ENCODE assay signal across 1 cellular context in the genomic region with DNA sequence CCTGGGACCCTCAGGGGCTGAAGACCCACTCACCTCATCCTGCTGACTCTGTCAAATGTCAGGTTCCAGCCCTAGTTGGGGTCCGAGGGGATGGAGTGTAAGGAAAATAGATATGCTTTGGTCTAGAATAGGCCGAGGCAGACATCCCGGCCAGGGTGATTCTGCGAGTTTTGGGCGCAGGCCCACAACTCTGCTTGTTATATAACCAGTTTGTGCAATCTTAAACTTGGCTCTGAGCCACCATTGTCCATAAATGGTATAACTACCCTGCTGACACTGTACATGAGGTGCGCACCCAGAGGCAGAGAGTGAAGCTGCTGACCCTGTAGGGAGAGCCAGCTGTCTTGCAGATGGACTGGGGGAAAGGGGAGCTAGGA.
TF ChIP-seq lines count a peak whose summit lies in the region.

No MANE protein-coding gene starts in this region.

TF ChIP-seq in HepG2, 621 proteins besides CTCF, POLR2A, EP300 and RAD21 (continued from another document and continues in another):
- TF ChIP-seq GPBP1L1 (CRISPR knock-in tag; IDR thresholded peaks at IDR 0.05) (no peak), ZNF282 (IDR thresholded peaks at IDR 0.05; ENCODE audit: partially characterized antibody) (no peak), ZNF660 (CRISPR knock-in tag; IDR thresholded peaks at IDR 0.05; ENCODE audit: borderline replicate concordance, low read depth) (no peak), ZNF230 (CRISPR knock-in tag; IDR thresholded peaks at IDR 0.05) (no peak), KAT7 (CRISPR knock-in tag; IDR thresholded peaks at IDR 0.05; ENCODE audit: borderline replicate concordance) (no peak), ZNF124 (CRISPR knock-in tag; IDR thresholded peaks at IDR 0.05) (0 out of 2 replicates have a peak, but pooled peaks have one; percentile 63), GPN1 (CRISPR knock-in tag; IDR thresholded peaks at IDR 0.05; ENCODE audit: borderline replicate concordance) (no peak), ZNF225 (CRISPR knock-in tag; IDR thresholded peaks at IDR 0.05) (no peak), CENPT (CRISPR knock-in tag; IDR thresholded peaks at IDR 0.05; ENCODE audit: low read depth) (no peak), KDM2A (CRISPR knock-in tag; IDR thresholded peaks at IDR 0.05; ENCODE audit: borderline replicate concordance, low read depth) (no peak), SALL1 (CRISPR knock-in tag; IDR thresholded peaks at IDR 0.05) (peak; percentile 43; the same call in 1 of the 2 replicates), ZNF136 (CRISPR knock-in tag; IDR thresholded peaks at IDR 0.05; ENCODE audit: low read depth) (no peak), ZNF333 (CRISPR knock-in tag; IDR thresholded peaks at IDR 0.05; ENCODE audit: borderline replicate concordance) (no peak), MAF1 (CRISPR knock-in tag; IDR thresholded peaks at IDR 0.05; ENCODE audit: borderline replicate concordance) (no peak), ATM (IDR thresholded peaks at IDR 0.05; ENCODE audit: borderline replicate concordance) (no peak), UBTF (CRISPR knock-in tag; IDR thresholded peaks at IDR 0.05) (no peak; the same call in 1 of the 2 replicates), ZFP36L1 (CRISPR knock-in tag; IDR thresholded peaks at IDR 0.05) (no peak), ZNF747 (CRISPR knock-in tag; IDR thresholded peaks at IDR 0.05; ENCODE audit: borderline replicate concordance) (no peak), GABPA (IDR thresholded peaks at IDR 0.05; ENCODE audit: low read depth, low read length) (no peak), GABPA (CRISPR knock-in tag; IDR thresholded peaks at IDR 0.05; ENCODE audit: low read depth) (no peak), HNF4A (CRISPR knock-in tag; IDR thresholded peaks at IDR 0.05) (no peak), TMF1 (CRISPR knock-in tag; IDR thresholded peaks at IDR 0.05; ENCODE audit: low read depth) (no peak), ZNF790 (CRISPR knock-in tag; IDR thresholded peaks at IDR 0.05; ENCODE audit: borderline replicate concordance) (no peak), POGZ (CRISPR knock-in tag; IDR thresholded peaks at IDR 0.05) (peak; percentile 32; the same call in 1 of the 2 replicates), ETV6 (CRISPR knock-in tag; conservative IDR thresholded peaks at IDR 0.05) (no peak), WIZ (CRISPR knock-in tag; IDR thresholded peaks at IDR 0.05) (no peak), FOXA1 (IDR thresholded peaks at IDR 0.05) (no peak), FOXA1 (CRISPR knock-in tag; IDR thresholded peaks at IDR 0.05) (no peak), ZNF468 (CRISPR knock-in tag; IDR thresholded peaks at IDR 0.05) (no peak), ZNF234 (CRISPR knock-in tag; conservative IDR thresholded peaks at IDR 0.05) (no peak), ZNF484 (CRISPR knock-in tag; IDR thresholded peaks at IDR 0.05; ENCODE audit: borderline replicate concordance, low read depth) (no peak), TARDBP (CRISPR knock-in tag; IDR thresholded peaks at IDR 0.05) (no peak), ZFX (CRISPR knock-in tag; IDR thresholded peaks at IDR 0.05; ENCODE audit: low read depth) (0 out of 2 replicates have a peak, but pooled peaks have one; percentile 35), GFI1 (CRISPR knock-in tag; IDR thresholded peaks at IDR 0.05; ENCODE audit: borderline replicate concordance) (no peak), HDAC1 (CRISPR knock-in tag; IDR thresholded peaks at IDR 0.05) (no peak), ZFP36 (IDR thresholded peaks at IDR 0.05; ENCODE audit: borderline replicate concordance, low read depth, low read length, partially characterized antibody) (no peak), ZC3H13 (CRISPR knock-in tag; IDR thresholded peaks at IDR 0.05) (no peak)
- TF ChIP-seq, protein P1, sequence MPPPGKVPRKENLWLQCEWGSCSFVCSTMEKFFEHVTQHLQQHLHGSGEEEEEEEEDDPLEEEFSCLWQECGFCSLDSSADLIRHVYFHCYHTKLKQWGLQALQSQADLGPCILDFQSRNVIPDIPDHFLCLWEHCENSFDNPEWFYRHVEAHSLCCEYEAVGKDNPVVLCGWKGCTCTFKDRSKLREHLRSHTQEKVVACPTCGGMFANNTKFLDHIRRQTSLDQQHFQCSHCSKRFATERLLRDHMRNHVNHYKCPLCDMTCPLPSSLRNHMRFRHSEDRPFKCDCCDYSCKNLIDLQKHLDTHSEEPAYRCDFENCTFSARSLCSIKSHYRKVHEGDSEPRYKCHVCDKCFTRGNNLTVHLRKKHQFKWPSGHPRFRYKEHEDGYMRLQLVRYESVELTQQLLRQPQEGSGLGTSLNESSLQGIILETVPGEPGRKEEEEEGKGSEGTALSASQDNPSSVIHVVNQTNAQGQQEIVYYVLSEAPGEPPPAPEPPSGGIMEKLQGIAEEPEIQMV (CRISPR knock-in tag; IDR thresholded peaks at IDR 0.05; ENCODE audit: low read depth) = no peak
- TF ChIP-seq, protein P2, sequence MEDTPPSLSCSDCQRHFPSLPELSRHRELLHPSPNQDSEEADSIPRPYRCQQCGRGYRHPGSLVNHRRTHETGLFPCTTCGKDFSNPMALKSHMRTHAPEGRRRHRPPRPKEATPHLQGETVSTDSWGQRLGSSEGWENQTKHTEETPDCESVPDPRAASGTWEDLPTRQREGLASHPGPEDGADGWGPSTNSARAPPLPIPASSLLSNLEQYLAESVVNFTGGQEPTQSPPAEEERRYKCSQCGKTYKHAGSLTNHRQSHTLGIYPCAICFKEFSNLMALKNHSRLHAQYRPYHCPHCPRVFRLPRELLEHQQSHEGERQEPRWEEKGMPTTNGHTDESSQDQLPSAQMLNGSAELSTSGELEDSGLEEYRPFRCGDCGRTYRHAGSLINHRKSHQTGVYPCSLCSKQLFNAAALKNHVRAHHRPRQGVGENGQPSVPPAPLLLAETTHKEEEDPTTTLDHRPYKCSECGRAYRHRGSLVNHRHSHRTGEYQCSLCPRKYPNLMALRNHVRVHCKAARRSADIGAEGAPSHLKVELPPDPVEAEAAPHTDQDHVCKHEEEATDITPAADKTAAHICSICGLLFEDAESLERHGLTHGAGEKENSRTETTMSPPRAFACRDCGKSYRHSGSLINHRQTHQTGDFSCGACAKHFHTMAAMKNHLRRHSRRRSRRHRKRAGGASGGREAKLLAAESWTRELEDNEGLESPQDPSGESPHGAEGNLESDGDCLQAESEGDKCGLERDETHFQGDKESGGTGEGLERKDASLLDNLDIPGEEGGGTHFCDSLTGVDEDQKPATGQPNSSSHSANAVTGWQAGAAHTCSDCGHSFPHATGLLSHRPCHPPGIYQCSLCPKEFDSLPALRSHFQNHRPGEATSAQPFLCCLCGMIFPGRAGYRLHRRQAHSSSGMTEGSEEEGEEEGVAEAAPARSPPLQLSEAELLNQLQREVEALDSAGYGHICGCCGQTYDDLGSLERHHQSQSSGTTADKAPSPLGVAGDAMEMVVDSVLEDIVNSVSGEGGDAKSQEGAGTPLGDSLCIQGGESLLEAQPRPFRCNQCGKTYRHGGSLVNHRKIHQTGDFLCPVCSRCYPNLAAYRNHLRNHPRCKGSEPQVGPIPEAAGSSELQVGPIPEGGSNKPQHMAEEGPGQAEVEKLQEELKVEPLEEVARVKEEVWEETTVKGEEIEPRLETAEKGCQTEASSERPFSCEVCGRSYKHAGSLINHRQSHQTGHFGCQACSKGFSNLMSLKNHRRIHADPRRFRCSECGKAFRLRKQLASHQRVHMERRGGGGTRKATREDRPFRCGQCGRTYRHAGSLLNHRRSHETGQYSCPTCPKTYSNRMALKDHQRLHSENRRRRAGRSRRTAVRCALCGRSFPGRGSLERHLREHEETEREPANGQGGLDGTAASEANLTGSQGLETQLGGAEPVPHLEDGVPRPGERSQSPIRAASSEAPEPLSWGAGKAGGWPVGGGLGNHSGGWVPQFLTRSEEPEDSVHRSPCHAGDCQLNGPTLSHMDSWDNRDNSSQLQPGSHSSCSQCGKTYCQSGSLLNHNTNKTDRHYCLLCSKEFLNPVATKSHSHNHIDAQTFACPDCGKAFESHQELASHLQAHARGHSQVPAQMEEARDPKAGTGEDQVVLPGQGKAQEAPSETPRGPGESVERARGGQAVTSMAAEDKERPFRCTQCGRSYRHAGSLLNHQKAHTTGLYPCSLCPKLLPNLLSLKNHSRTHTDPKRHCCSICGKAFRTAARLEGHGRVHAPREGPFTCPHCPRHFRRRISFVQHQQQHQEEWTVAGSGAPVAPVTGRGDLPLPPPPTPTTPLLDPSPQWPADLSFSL (CRISPR knock-in tag; IDR thresholded peaks at IDR 0.05) = no peak
- TF ChIP-seq, protein P3, sequence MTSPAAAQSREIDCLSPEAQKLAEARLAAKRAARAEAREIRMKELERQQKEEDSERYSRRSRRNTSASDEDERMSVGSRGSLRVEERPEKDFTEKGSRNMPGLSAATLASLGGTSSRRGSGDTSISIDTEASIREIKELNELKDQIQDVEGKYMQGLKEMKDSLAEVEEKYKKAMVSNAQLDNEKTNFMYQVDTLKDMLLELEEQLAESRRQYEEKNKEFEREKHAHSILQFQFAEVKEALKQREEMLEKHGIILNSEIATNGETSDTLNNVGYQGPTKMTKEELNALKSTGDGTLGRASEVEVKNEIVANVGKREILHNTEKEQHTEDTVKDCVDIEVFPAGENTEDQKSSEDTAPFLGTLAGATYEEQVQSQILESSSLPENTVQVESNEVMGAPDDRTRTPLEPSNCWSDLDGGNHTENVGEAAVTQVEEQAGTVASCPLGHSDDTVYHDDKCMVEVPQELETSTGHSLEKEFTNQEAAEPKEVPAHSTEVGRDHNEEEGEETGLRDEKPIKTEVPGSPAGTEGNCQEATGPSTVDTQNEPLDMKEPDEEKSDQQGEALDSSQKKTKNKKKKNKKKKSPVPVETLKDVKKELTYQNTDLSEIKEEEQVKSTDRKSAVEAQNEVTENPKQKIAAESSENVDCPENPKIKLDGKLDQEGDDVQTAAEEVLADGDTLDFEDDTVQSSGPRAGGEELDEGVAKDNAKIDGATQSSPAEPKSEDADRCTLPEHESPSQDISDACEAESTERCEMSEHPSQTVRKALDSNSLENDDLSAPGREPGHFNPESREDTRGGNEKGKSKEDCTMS (CRISPR knock-in tag; conservative IDR thresholded peaks at IDR 0.05) = no peak
- TF ChIP-seq, protein P4, sequence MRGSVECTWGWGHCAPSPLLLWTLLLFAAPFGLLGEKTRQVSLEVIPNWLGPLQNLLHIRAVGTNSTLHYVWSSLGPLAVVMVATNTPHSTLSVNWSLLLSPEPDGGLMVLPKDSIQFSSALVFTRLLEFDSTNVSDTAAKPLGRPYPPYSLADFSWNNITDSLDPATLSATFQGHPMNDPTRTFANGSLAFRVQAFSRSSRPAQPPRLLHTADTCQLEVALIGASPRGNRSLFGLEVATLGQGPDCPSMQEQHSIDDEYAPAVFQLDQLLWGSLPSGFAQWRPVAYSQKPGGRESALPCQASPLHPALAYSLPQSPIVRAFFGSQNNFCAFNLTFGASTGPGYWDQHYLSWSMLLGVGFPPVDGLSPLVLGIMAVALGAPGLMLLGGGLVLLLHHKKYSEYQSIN (CRISPR knock-in tag; IDR thresholded peaks at IDR 0.05; ENCODE audit: borderline replicate concordance) = no peak
- TF ChIP-seq, protein P5, sequence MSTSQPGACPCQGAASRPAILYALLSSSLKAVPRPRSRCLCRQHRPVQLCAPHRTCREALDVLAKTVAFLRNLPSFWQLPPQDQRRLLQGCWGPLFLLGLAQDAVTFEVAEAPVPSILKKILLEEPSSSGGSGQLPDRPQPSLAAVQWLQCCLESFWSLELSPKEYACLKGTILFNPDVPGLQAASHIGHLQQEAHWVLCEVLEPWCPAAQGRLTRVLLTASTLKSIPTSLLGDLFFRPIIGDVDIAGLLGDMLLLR (CRISPR knock-in tag; IDR thresholded peaks at IDR 0.05) = no peak
- TF ChIP-seq, protein P6, sequence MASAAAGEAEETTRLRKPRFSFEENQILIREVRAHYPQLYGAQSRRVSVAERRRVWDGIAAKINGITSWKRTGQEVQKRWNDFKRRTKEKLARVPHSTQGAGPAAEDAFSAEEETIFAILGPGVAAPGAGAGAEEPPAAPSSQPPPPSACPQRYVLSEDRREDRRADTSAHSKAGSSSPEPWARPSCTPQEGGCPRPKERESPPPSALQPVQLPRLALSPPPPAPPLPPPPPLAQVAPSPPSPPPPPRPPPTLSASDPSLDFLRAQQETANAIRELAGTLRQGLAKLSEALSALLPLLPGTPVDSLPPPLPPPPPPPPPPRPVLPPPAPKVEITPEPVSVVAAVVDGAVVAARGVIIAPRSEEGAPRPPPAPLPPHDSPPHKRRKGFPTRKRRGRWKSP (CRISPR knock-in tag; IDR thresholded peaks at IDR 0.05) = peak; percentile 51; the same call in 1 of the 2 replicates
- TF ChIP-seq, protein P7, sequence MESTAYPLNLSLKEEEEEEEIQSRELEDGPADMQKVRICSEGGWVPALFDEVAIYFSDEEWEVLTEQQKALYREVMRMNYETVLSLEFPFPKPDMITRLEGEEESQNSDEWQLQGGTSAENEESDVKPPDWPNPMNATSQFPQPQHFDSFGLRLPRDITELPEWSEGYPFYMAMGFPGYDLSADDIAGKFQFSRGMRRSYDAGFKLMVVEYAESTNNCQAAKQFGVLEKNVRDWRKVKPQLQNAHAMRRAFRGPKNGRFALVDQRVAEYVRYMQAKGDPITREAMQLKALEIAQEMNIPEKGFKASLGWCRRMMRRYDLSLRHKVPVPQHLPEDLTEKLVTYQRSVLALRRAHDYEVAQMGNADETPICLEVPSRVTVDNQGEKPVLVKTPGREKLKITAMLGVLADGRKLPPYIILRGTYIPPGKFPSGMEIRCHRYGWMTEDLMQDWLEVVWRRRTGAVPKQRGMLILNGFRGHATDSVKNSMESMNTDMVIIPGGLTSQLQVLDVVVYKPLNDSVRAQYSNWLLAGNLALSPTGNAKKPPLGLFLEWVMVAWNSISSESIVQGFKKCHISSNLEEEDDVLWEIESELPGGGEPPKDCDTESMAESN (CRISPR knock-in tag; conservative IDR thresholded peaks at IDR 0.05) = no peak
